21 cellular contexts compared by ENCODE assay signal in the genomic region with DNA sequence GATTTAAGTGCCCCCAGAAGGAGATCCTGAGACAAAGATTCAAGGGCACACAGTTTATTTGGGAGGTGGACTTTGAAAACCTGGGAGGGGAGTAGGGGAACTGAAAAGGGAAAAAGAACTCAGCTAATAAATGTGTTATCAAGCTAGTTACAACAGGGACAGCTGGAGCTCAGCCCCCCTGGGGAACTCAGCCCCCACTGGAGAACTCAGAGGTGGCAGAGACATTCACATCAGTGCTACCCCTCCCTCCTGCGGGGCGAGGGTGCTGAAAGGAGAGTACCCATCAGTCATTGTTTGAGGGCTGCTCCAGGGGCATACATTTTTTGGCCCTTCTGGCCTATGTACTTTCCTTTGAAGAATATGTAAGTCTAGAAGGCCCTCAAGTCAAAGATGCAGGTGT.
"Had no signal": no experiment of that assay in that cellular context is flagged by ENCODE, and none has a peak within 500 bp of the region (broad histone marks: within the 10 kb centered on the region; RNA-seq: fewer than 3 reads in every experiment).

No MANE protein-coding gene starts in this region.

- H3K9me3 ChIP-seq: gastroesophageal sphincter, sigmoid colon, testis, vagina had no signal

- H3K4me1 ChIP-seq: gastroesophageal sphincter, sigmoid colon, vagina had no signal

- H3K4me3 ChIP-seq: coronary artery, gastroesophageal sphincter, sigmoid colon, smooth muscle cell, testis, vagina had no signal

- H3K4me1 Mint-ChIP-seq: activated naive CD8-positive, alpha-beta T cell treated with anti-CD3 and anti-CD28 coated beads for 36 hours; WTC11 had no signal

- DNase-seq: activated CD4-positive, alpha-beta T cell treated with anti-CD3 and anti-CD28 coated beads, Interleukin-2, amount 50 U/mL, for 48 hours; activated naive CD4-positive, alpha-beta T cell treated with Interleukin-2 at 50 U/mL for 16 hours; activated naive CD8-positive, alpha-beta T cell treated with anti-CD3 and anti-CD28 coated beads for 36 hours; activated T-cell treated with anti-CD3 and anti-CD28 coated beads, Interleukin-2, amount 50 U/mL, for 48 hours; cerebellar nuclear complex; left ventricle myocardium superior; mammary epithelial cell; sigmoid colon; stimulated activated CD4-positive, alpha-beta T cell treated with anti-CD3 and anti-CD28 coated beads, Interleukin-2, amount 100 ng/mL, for 48 hours; stimulated activated CD8-positive, alpha-beta memory T cell treated with anti-CD3 and anti-CD28 coated beads, Interleukin-4, amount 100 ng/mL, for 48 hours; stimulated activated naive CD4-positive, alpha-beta T cell; trophoblast cell had no signal

- ATAC-seq: gastroesophageal sphincter; left ventricle myocardium superior; natural killer cell treated with Interleukin-12 subunit alpha and Interleukin-12 subunit beta and Interleukin-15 and Interleukin-18, amount 100 ng/mL, for 72 hours; WTC11 had no signal

- H3K27ac ChIP-seq: coronary artery, epithelial cell of prostate, gastroesophageal sphincter, sigmoid colon, vagina had no signal

- H3K36me3 ChIP-seq: gastroesophageal sphincter, sigmoid colon, vagina had no signal

- H3K27ac Mint-ChIP-seq: activated naive CD8-positive, alpha-beta T cell treated with anti-CD3 and anti-CD28 coated beads for 36 hours; natural killer cell treated with Interleukin-12 subunit alpha and Interleukin-12 subunit beta and Interleukin-15 and Interleukin-18, amount 100 ng/mL, for 72 hours; progenitor cell of endocrine pancreas; WTC11 had no signal

- H3K4me2 ChIP-seq: smooth muscle cell had no signal

- H3K4me3 Mint-ChIP-seq: activated naive CD8-positive, alpha-beta T cell treated with anti-CD3 and anti-CD28 coated beads for 36 hours; natural killer cell treated with Interleukin-12 subunit alpha and Interleukin-12 subunit beta and Interleukin-15 and Interleukin-18, amount 100 ng/mL, for 72 hours; WTC11 had no signal

- H3K27me3 ChIP-seq: sigmoid colon, testis, vagina had no signal

- H3K9me3 Mint-ChIP-seq: activated naive CD8-positive, alpha-beta T cell treated with anti-CD3 and anti-CD28 coated beads for 36 hours; natural killer cell treated with Interleukin-12 subunit alpha and Interleukin-12 subunit beta and Interleukin-15 and Interleukin-18, amount 100 ng/mL, for 72 hours; WTC11 had no signal

- H3K36me3 Mint-ChIP-seq: activated naive CD8-positive, alpha-beta T cell treated with anti-CD3 and anti-CD28 coated beads for 36 hours; natural killer cell treated with Interleukin-12 subunit alpha and Interleukin-12 subunit beta and Interleukin-15 and Interleukin-18, amount 100 ng/mL, for 72 hours; WTC11 had no signal
